Comparison of ENCODE assay signal across 24 cellular contexts in the genomic region with DNA sequence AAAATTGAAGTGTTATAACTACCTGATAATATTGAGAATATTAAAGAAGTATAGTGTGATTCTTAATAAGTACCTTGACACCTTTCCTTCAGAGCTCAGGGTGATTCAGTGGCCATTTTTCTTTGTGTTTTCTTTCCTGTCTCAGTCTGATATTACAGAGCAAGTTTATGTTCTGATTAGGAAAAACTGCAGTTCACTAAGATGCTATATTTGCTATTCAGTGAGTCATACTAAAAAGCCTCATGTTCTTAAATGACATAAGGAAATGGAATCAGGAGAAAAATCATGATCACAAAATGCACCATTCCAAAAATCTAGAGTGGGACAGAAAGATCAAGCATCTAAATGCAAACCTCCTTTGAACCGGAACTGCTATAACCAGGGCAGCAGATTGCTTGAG.
DNase-seq lines count a peak whose midpoint lies in the region; ATAC-seq and TF ChIP-seq lines count a peak whose summit lies in the region.
"Had no signal": no experiment of that assay in that cellular context is flagged by ENCODE, and none has a peak within 500 bp of the region (broad histone marks: within the 10 kb centered on the region; RNA-seq: fewer than 3 reads in every experiment).

No MANE protein-coding gene starts in this region.

- CTCF ChIA-PET in IMR-90 (lab: Yijun Ruan, JAX): no interaction called here

- in situ Hi-C loops in IMR-90 (cut with MboI; ENCODE audit: low sequenced_read_pairs): no loop called here
- in situ Hi-C loops in astrocyte of the spinal cord (cut with HindIII; ENCODE audit: low sequenced_read_pairs): no loop called here

- H3K4ac ChIP-seq in IMR-90 (ENCODE audit: low read depth, low read length): no peak overlapping the region

- DNase-seq in A172 (ENCODE audit: low spot score) (peak; percentile 22), IMR-90 (peak; percentile 59), astrocyte of the spinal cord (ENCODE audit: low read depth, low spot score) (peak; percentile 30), foreskin fibroblast (peak; percentile 24 to 58), SW 1271 (lab: John Stamatoyannopoulos, UW) (no peak)
- no peak for DNase-seq in stimulated activated CD4-positive, alpha-beta T cell treated with anti-CD3 and anti-CD28 coated beads, Interleukin-4, amount 100 ng/mL, for 4 hours
- DNase-seq: 8988T; activated CD4-positive, CD25-positive, alpha-beta regulatory T cell; activated naive CD4-positive, alpha-beta T cell treated with anti-CD3 and anti-CD28 coated beads for 36 hours; activated T-cell treated with anti-CD3 and anti-CD28 coated beads, Interleukin-2, amount 50 U/mL, for 4 hours; aorta; BE2C; cerebellar nuclear complex; COR-L47; effector CD8-positive, alpha-beta T cell; KBM-7; kidney; NCI-H187; NCI-H345; occipital lobe had no signal

- H3K36me3 ChIP-seq in IMR-90 (ENCODE audit: control insufficient read depth, insufficient read depth, low read length): no peaks in the 10 kb centered on the region
- H3K36me3 ChIP-seq: BE2C, right atrium auricular region had no signal

- H3K4me1 ChIP-seq in IMR-90 (ENCODE audit: control insufficient read depth, insufficient read depth, low read length): peaks cover 3% of the 10 kb centered on the region
- H3K4me1 ChIP-seq: BE2C, right atrium auricular region had no signal

- H3K9me1 ChIP-seq in IMR-90 (ENCODE audit: insufficient read depth, low read length): no peaks in the 10 kb centered on the region; the same call in 1 of the 2 replicates

- H2AK9ac ChIP-seq in IMR-90 (replicated peaks; ENCODE audit: low read depth, low read length, poor library complexity): no peak overlapping the region

- H3K9ac ChIP-seq in IMR-90 (ENCODE audit: low read depth, low read length): no peak overlapping the region

- no peak overlapping the region for H4K8ac ChIP-seq in IMR-90 (ENCODE audit: low read depth in 2 of 2, low read length in 2 of 2)

- intact Hi-C loops in IMR-90 (cut with micrococcal nuclease): no loop called here

- POLR2A ChIA-PET in IMR-90 (lab: Charles Lee; ENCODE audit: unreplicated experiment): no interaction called here

- WGBS in IMR-90 (ENCODE audit: extremely low coverage in 2 of 2, insufficient read length in 1 of 2), 2 experiments: no CpG with 5 or more reads among the region's 1 CpG

- no peaks in the 10 kb centered on the region for H3K27me3 ChIP-seq in IMR-90 (ENCODE audit: control insufficient read depth, insufficient read depth, low read length)
- H3K27me3 ChIP-seq: BE2C, right atrium auricular region had no signal

- TF ChIP-seq RAD21 in IMR-90 (IDR thresholded peaks at IDR 0.05; ENCODE audit: low read length): no peak

- H2BK5ac ChIP-seq in IMR-90 (ENCODE audit: low read depth, low read length, poor library complexity, severe bottlenecking): no peak overlapping the region

- no peak overlapping the region for H2AK5ac ChIP-seq in IMR-90 (ENCODE audit: low read depth, low read length)

- H4K5ac ChIP-seq in IMR-90 (ENCODE audit: low read depth, low read length): no peak overlapping the region

- TF ChIP-seq POLR2A in IMR-90 (IDR thresholded peaks at IDR 0.05; ENCODE audit: low read depth, low read length) (no peak), GM18505 (IDR thresholded peaks at IDR 0.05; ENCODE audit: borderline replicate concordance, extremely low read depth, insufficient read depth, insufficient read length) (no peak)

- H4K91ac ChIP-seq in IMR-90 (ENCODE audit: insufficient read depth, low read depth, low read length): no peak overlapping the region

- H3K18ac ChIP-seq in IMR-90 (ENCODE audit: low read depth, low read length): no peak overlapping the region; the same call in 1 of the 2 replicates

- peak; percentile 74 for ATAC-seq in IMR-90 (ENCODE audit: low read depth)
- no peak for ATAC-seq in GM18505 (IDR thresholded peaks at IDR 0.05; ENCODE audit: unreplicated experiment)
- no peak for ATAC-seq in HG03175 (IDR thresholded peaks at IDR 0.05; ENCODE audit: unreplicated experiment)
- ATAC-seq: activated T-cell treated with anti-CD3 and anti-CD28 coated beads, Interleukin-2, amount 50 U/mL, for 4 hours; Panc1 had no signal

- no peak overlapping the region for H2AFZ ChIP-seq in IMR-90 (replicated peaks; ENCODE audit: low read length, poor library complexity)

- H2BK120ac ChIP-seq in IMR-90 (ENCODE audit: low read depth, low read length): no peak overlapping the region

- no peak overlapping the region for H2BK15ac ChIP-seq in IMR-90 (ENCODE audit: low read depth, low read length)

- no peak overlapping the region for H3K4me2 ChIP-seq in IMR-90 (ENCODE audit: low read depth, low read length)

- no TSS peak for BruUV-seq in IMR-90 (replicated peaks; lab: Mats Ljungman, UMichigan)

- dilution Hi-C loops in IMR-90 (cut with HindIII; ENCODE audit: low sequenced_read_pairs, unreplicated experiment): no loop called here

- H3K79me1 ChIP-seq in IMR-90 (ENCODE audit: low read depth in 1 of 2, low read length in 2 of 2): no peaks in the 10 kb centered on the region

- H3K56ac ChIP-seq in IMR-90 (ENCODE audit: extremely low read depth, insufficient read depth, low read length): no peak overlapping the region

- no peak overlapping the region for H3K23ac ChIP-seq in IMR-90 (ENCODE audit: low read depth, low read length)

- no peak overlapping the region for H3K4me3 ChIP-seq in IMR-90 (ENCODE audit: insufficient read depth, low read depth, low read length)
- H3K4me3 ChIP-seq in astrocyte of the spinal cord (ENCODE audit: low read depth, low read length): no peak overlapping the region
- H3K4me3 ChIP-seq in foreskin fibroblast (ENCODE audit: low read depth in 1 of 2, low read length in 2 of 2): no peak overlapping the region
- H3K4me3 ChIP-seq: right atrium auricular region had no signal

- no peaks in the 10 kb centered on the region for H4K20me1 ChIP-seq in IMR-90 (ENCODE audit: insufficient read depth, low read length)

- TF ChIP-seq CTCF in IMR-90 (conservative IDR thresholded peaks at IDR 0.05; ENCODE audit: low read depth, low read length) (no peak), astrocyte of the spinal cord (IDR thresholded peaks at IDR 0.05; ENCODE audit: low read depth, low read length) (no peak), foreskin fibroblast (IDR thresholded peaks at IDR 0.05; ENCODE audit: low read depth, low read length) (no peak)

- H3K27ac ChIP-seq in IMR-90 (ENCODE audit: insufficient read depth, low read length): no peak overlapping the region
- H3K27ac ChIP-seq: right atrium auricular region had no signal

- H2BK20ac ChIP-seq in IMR-90 (ENCODE audit: low read depth, low read length): no peak overlapping the region

- no peaks in the 10 kb centered on the region for H3K9me3 ChIP-seq in IMR-90 (ENCODE audit: control insufficient read depth, insufficient read depth, low read length)
- H3K9me3 ChIP-seq: BE2C, right atrium auricular region had no signal

- H3K14ac ChIP-seq in IMR-90 (replicated peaks; ENCODE audit: low read depth, low read length): no peak overlapping the region

TF ChIP-seq in IMR-90, 13 proteins besides CTCF, POLR2A, EP300 and RAD21:
- TF ChIP-seq MAFK (IDR thresholded peaks at IDR 0.05; ENCODE audit: low read depth, low read length) (no peak), BHLHE40 (IDR thresholded peaks at IDR 0.05; ENCODE audit: low read depth, low read length) (no peak), MXI1 (IDR thresholded peaks at IDR 0.05; ENCODE audit: borderline replicate concordance, low read depth, low read length) (no peak), NFE2L2 (IDR thresholded peaks at IDR 0.05; ENCODE audit: low read depth, low read length) (no peak), RCOR1 (IDR thresholded peaks at IDR 0.05; ENCODE audit: insufficient replicate concordance, low read length) (no peak), CHD1 (IDR thresholded peaks at IDR 0.05; ENCODE audit: low read depth, low read length) (no peak), CEBPB (IDR thresholded peaks at IDR 0.05; ENCODE audit: low read depth, low read length) (no peak), FOS (IDR thresholded peaks at IDR 0.05; ENCODE audit: low read depth, low read length) (no peak), SMC3 (IDR thresholded peaks at IDR 0.05; ENCODE audit: low read depth, low read length) (no peak), RFX5 (IDR thresholded peaks at IDR 0.05; ENCODE audit: low read depth, low read length) (no peak), MAZ (IDR thresholded peaks at IDR 0.05; ENCODE audit: borderline replicate concordance, low read depth, low read length) (no peak)
- TF ChIP-seq, protein P1, sequence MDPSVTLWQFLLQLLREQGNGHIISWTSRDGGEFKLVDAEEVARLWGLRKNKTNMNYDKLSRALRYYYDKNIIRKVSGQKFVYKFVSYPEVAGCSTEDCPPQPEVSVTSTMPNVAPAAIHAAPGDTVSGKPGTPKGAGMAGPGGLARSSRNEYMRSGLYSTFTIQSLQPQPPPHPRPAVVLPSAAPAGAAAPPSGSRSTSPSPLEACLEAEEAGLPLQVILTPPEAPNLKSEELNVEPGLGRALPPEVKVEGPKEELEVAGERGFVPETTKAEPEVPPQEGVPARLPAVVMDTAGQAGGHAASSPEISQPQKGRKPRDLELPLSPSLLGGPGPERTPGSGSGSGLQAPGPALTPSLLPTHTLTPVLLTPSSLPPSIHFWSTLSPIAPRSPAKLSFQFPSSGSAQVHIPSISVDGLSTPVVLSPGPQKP (IDR thresholded peaks at IDR 0.05; ENCODE audit: borderline replicate concordance, low read depth, low read length): no peak
- TF ChIP-seq, protein P2, sequence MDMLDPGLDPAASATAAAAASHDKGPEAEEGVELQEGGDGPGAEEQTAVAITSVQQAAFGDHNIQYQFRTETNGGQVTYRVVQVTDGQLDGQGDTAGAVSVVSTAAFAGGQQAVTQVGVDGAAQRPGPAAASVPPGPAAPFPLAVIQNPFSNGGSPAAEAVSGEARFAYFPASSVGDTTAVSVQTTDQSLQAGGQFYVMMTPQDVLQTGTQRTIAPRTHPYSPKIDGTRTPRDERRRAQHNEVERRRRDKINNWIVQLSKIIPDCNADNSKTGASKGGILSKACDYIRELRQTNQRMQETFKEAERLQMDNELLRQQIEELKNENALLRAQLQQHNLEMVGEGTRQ (IDR thresholded peaks at IDR 0.05; ENCODE audit: low read depth, low read length): no peak

Comparison
In these comparisons a context has a peak if more than half of its experiments do, and no peak if none do; other contexts are left out.
1. DNase-seq: peak in A172 (single experiment), IMR-90 (single experiment), astrocyte of the spinal cord (single experiment) and foreskin fibroblast (2 of 2); none in SW 1271 (0 of 2) and stimulated activated CD4-positive, alpha-beta T cell treated with anti-CD3 and anti-CD28 coated beads, Interleukin-4, amount 100 ng/mL, for 4 hours (0 of 2).